Comparison of ENCODE assay signal across 23 cellular contexts in genomic region chr10:8296090-8296741, GRCh38.
DNase-seq lines count a peak whose midpoint lies in the region; ATAC-seq and TF ChIP-seq lines count a peak whose summit lies in the region.
"Had no signal": no experiment of that assay in that cellular context is flagged by ENCODE, and none has a peak within 500 bp of the region (broad histone marks: within the 10 kb centered on the region; RNA-seq: fewer than 3 reads in every experiment).

No MANE protein-coding gene starts in this region.

- no peak for ATAC-seq in HG02588 (IDR thresholded peaks at IDR 0.05; ENCODE audit: unreplicated experiment)
- ATAC-seq: left colon had no signal

- no peak for TF ChIP-seq CTCF in HEK293 (tag by site-specific recombination; IDR thresholded peaks at IDR 0.05)
- no peak for TF ChIP-seq CTCF in coronary artery (IDR thresholded peaks at IDR 0.05)

- H3K27ac ChIP-seq in HEK293 (ENCODE audit: extremely low read depth, low read depth, low read length): no peak overlapping the region
- H3K27ac ChIP-seq in iPS-20b (ENCODE audit: low read length): no peak overlapping the region
- H3K27ac ChIP-seq in coronary artery: no peak overlapping the region
- H3K27ac ChIP-seq: right atrium auricular region, uterus had no signal

- H3K36me3 ChIP-seq in HEK293 (ENCODE audit: control insufficient read depth in 2 of 2, insufficient read depth in 1 of 2, low read length in 2 of 2) (no peaks in the 10 kb centered on the region), iPS-20b (ENCODE audit: insufficient read depth, low read depth, low read length) (no peaks in the 10 kb centered on the region)
- H3K36me3 ChIP-seq: right atrium auricular region, uterus had no signal

- H3K4me3 ChIP-seq in HEK293 (ENCODE audit: low read depth, low read length): no peak overlapping the region
- H3K4me3 ChIP-seq in iPS-20b (ENCODE audit: low read length): peak overlapping the region; percentile 64
- H3K4me3 ChIP-seq in coronary artery: no peak overlapping the region
- H3K4me3 ChIP-seq: right atrium auricular region, uterus had no signal

- H3K4me1 ChIP-seq in HEK293 (ENCODE audit: control insufficient read depth, insufficient read depth, low read length): peaks cover 11% of the 10 kb centered on the region
- 0 out of 2 replicates have a peak, but pooled peaks cover 3% of the 10 kb centered on the region for H3K4me1 ChIP-seq in iPS-20b (ENCODE audit: insufficient read depth, low read length)
- H3K4me1 ChIP-seq: right atrium auricular region, uterus had no signal

- H3K9ac ChIP-seq in iPS-20b (ENCODE audit: low read depth, low read length): peak overlapping the region; percentile 21; the same call in 1 of the 2 replicates

- CTCF ChIA-PET in HEK293 (lab: Yijun Ruan, JAX): interaction anchor here (0.7 kb wide), 1 partner anchor 711 kb away, joined by 3 read pairs; no protein-coding TSS in a partner anchor

- no peaks in the 10 kb centered on the region for H3K9me3 ChIP-seq in HEK293 (ENCODE audit: control insufficient read depth, insufficient read depth, low read depth, low read length)
- no peaks in the 10 kb centered on the region for H3K9me3 ChIP-seq in iPS-20b (ENCODE audit: insufficient read depth, low read depth, low read length)
- H3K9me3 ChIP-seq: right atrium auricular region, uterus had no signal

- POLR2A ChIA-PET in HEK293 (lab: Yijun Ruan, JAX): no interaction called here

- H3K27me3 ChIP-seq in iPS-20b (ENCODE audit: insufficient read depth, low read length): peaks cover 17% of the 10 kb centered on the region
- H3K27me3 ChIP-seq: right atrium auricular region, uterus had no signal

- peak; percentile 36 for DNase-seq in SK-MEL-5 (ENCODE audit: low read depth, low spot score)
- peak; percentile 37 for DNase-seq in retina
- no peak for DNase-seq in foreskin melanocyte
- DNase-seq in coronary artery (ENCODE audit: low spot score): no peak
- DNase-seq: activated CD4-positive, alpha-beta T cell treated with anti-CD3 and anti-CD28 coated beads, Interleukin-2, amount 10 ng/mL, durations not matched to agents 24 days and 14 days; activated naive CD4-positive, alpha-beta T cell treated with anti-CD3 and anti-CD28 coated beads, Interleukin-2, amount 10 ng/mL, durations not matched to agents 7 days and 5 days; amniotic stem cell; cortex of kidney; HCEC 1CT; KG1; left colon; NCI-H1694; NCI-H2171 treated with DMSO at 0.1 percent for 48 hours; NCI-H524; RPMI8226; stimulated activated CD4-positive, alpha-beta T cell treated with anti-CD3 and anti-CD28 coated beads, Interleukin-12 subunit alpha, Interleukin-12 subunit beta, amount 100 ng/mL, for 4 hours; stimulated activated CD4-positive, alpha-beta T cell treated with anti-CD3 and anti-CD28 coated beads, Interleukin-4, amount 100 ng/mL, for 24 hours; stimulated activated naive CD4-positive, alpha-beta T cell; uterus had no signal

- in situ Hi-C loops in SK-MEL-5 (cut with HindIII; ENCODE audit: low pct_unique_long_range_greater_than_20kb, low sequenced_read_pairs): no loop called here

TF ChIP-seq in HEK293, 187 proteins besides CTCF, POLR2A, EP300 and RAD21:
- TF ChIP-seq ZFP3 (tag by site-specific recombination; IDR thresholded peaks at IDR 0.05; ENCODE audit: low read depth) (no peak), ZNF48 (tag by site-specific recombination; IDR thresholded peaks at IDR 0.05) (no peak), ZNF510 (tag by site-specific recombination; IDR thresholded peaks at IDR 0.05; ENCODE audit: insufficient replicate concordance) (no peak), ZFP69B (tag by site-specific recombination; IDR thresholded peaks at IDR 0.05) (no peak), ZNF621 (tag by site-specific recombination; IDR thresholded peaks at IDR 0.05) (no peak), IKZF3 (tag by site-specific recombination; IDR thresholded peaks at IDR 0.05) (peak; percentile 14; the same call in 1 of the 2 replicates)
- TF ChIP-seq, protein P1, sequence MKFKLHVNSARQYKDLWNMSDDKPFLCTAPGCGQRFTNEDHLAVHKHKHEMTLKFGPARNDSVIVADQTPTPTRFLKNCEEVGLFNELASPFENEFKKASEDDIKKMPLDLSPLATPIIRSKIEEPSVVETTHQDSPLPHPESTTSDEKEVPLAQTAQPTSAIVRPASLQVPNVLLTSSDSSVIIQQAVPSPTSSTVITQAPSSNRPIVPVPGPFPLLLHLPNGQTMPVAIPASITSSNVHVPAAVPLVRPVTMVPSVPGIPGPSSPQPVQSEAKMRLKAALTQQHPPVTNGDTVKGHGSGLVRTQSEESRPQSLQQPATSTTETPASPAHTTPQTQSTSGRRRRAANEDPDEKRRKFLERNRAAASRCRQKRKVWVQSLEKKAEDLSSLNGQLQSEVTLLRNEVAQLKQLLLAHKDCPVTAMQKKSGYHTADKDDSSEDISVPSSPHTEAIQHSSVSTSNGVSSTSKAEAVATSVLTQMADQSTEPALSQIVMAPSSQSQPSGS (tag by site-specific recombination; IDR thresholded peaks at IDR 0.05; ENCODE audit: low read depth): no peak

Comparison
In these comparisons a context has a peak if more than half of its experiments do, and no peak if none do; other contexts are left out.
1. DNase-seq: peak in SK-MEL-5 (single experiment) and retina (single experiment); none in foreskin melanocyte (single experiment) and coronary artery (single experiment).